ENCODE assay signal across 16 cellular contexts in genomic region chr17:50166518-50167181, GRCh38. TPM values are rescaled to one million over a fixed set of nuclear protein-coding genes. Genes with fewer than 3 reads are reported as not detected.
DNase-seq lines count a peak whose midpoint lies in the region; ATAC-seq, FAIRE-seq and TF ChIP-seq lines count a peak whose summit lies in the region.
"Had no signal": no experiment of that assay in that cellular context is flagged by ENCODE, and none has a peak within 500 bp of the region (broad histone marks: within the 10 kb centered on the region; RNA-seq: fewer than 3 reads in every experiment).

No MANE protein-coding gene starts in this region.

- no peak overlapping the region for H2BK120ac ChIP-seq in H1 (replicated peaks; ENCODE audit: low read depth, low read length)

- H3K18ac ChIP-seq in H1 (ENCODE audit: extremely low read depth, low read length), result no peak overlapping the region

- no peak overlapping the region for H3K27ac ChIP-seq in HCT116 (ENCODE audit: low read depth, low read length)
- H3K27ac ChIP-seq in H1 (ENCODE audit: low read depth, low read length), result no peak overlapping the region; the same call in 1 of the 2 replicates
- H3K27ac ChIP-seq in stomach, result peak overlapping the region in 4 of 5 donors; percentile 60 to 86 (median 80)
- no peak overlapping the region for H3K27ac ChIP-seq in brain microvascular endothelial cell

- H3K4me3 Mint-ChIP-seq in nephron progenitor cell, result no peak overlapping the region
- H3K4me3 Mint-ChIP-seq in T-cell, result no peak overlapping the region
- H3K4me3 Mint-ChIP-seq: activated CD8-positive, alpha-beta T cell treated with anti-CD3 and anti-CD28 coated beads, Interleukin-2, amount 10 ng/mL, durations not matched to agents 7 days and 5 days; CD8-positive, alpha-beta T cell; IgD-negative memory B cell; T-helper 1 cell treated with Interleukin-12 subunit alpha and Interleukin-12 subunit beta and Interleukin-4 antibody, amounts not matched to agents 30 μg/mL and 1 μg/mL, for 36 hours had no signal

- H3K4me2 ChIP-seq in HCT116 (ENCODE audit: low read length) (0 out of 2 replicates have a peak overlapping the region, but pooled peaks have one; percentile 4), H1 (ENCODE audit: insufficient read depth in 1 of 2, low read depth in 2 of 2, low read length in 2 of 2) (no peak overlapping the region)

- H2AFZ ChIP-seq in HCT116 (ENCODE audit: low read depth, low read length, poor library complexity, severe bottlenecking) (no peak overlapping the region), H1 (ENCODE audit: low read length) (no peak overlapping the region)

- peak overlapping the region; percentile 89 for H3K56ac ChIP-seq in H1 (replicated peaks; ENCODE audit: insufficient read length, low read depth, low read length)

- H3K27me3 Mint-ChIP-seq in nephron progenitor cell (ENCODE audit: low read depth, poor library complexity) (peaks cover 8% of the 10 kb centered on the region), T-cell (no peaks in the 10 kb centered on the region)
- H3K27me3 Mint-ChIP-seq: IgD-negative memory B cell had no signal

- RAD21 ChIA-PET in HCT116 (lab: Charles Lee; ENCODE audit: low non-redundant PET in 1 of 2, low total read pairs in 2 of 2, uncharacterized antibody in 2 of 2, unreplicated experiment in 2 of 2), result no interaction called here

- H3K27ac Mint-ChIP-seq in nephron progenitor cell (peak overlapping the region; percentile 72), T-cell (no peak overlapping the region)
- H3K27ac Mint-ChIP-seq: activated CD8-positive, alpha-beta T cell treated with anti-CD3 and anti-CD28 coated beads, Interleukin-2, amount 10 ng/mL, durations not matched to agents 7 days and 5 days; CD8-positive, alpha-beta T cell; IgD-negative memory B cell; T-helper 1 cell treated with Interleukin-12 subunit alpha and Interleukin-12 subunit beta and Interleukin-4 antibody, amounts not matched to agents 30 μg/mL and 1 μg/mL, for 36 hours had no signal

- TF ChIP-seq POLR2A in HCT116 (IDR thresholded peaks at IDR 0.05; ENCODE audit: borderline replicate concordance, extremely low read depth, insufficient read depth, insufficient read length), result no peak
- TF ChIP-seq POLR2A in H1 (IDR thresholded peaks at IDR 0.05; ENCODE audit: control extremely low read depth in 1 of 2, low read depth in 2 of 2, low read length in 2 of 2), result no peak
- no peak for TF ChIP-seq POLR2A in stomach (IDR thresholded peaks at IDR 0.05)

- no peak for FAIRE-seq in H1 (lab: Jason Lieb, UNC)
- FAIRE-seq: small intestine had no signal

- peaks cover 6% of the 10 kb centered on the region for H3K23me2 ChIP-seq in H1 (ENCODE audit: low read depth, low read length)

- H3K9ac ChIP-seq in HCT116 (ENCODE audit: low read length) (no peak overlapping the region), H1 (replicated peaks in 1 of 4; ENCODE audit: extremely low read depth in 1 of 4, low read depth in 3 of 4, low read length in 3 of 4) (no peak overlapping the region)

- H3K36me3 Mint-ChIP-seq in nephron progenitor cell (ENCODE audit: low read depth) (no peaks in the 10 kb centered on the region), T-cell (no peaks in the 10 kb centered on the region)
- H3K36me3 Mint-ChIP-seq: CD8-positive, alpha-beta T cell; IgD-negative memory B cell had no signal

- no peaks in the 10 kb centered on the region for H3K9me2 ChIP-seq in HCT116 (ENCODE audit: insufficient read depth)

- no peaks in the 10 kb centered on the region for H3K27me3 ChIP-seq in HCT116 (ENCODE audit: insufficient read depth, low read length)
- peaks cover 0 to 6% (median 0%) of the 10 kb centered on the region in 4 experiments; a peak in 2 of 7 replicates for H3K27me3 ChIP-seq in H1 (replicated peaks in 1 of 4; ENCODE audit: control insufficient read depth in 3 of 4, extremely low read depth in 1 of 4, insufficient read depth in 3 of 4, low read length in 3 of 4)
- no peaks in the 10 kb centered on the region for H3K27me3 ChIP-seq in stomach
- no peaks in the 10 kb centered on the region for H3K27me3 ChIP-seq in brain microvascular endothelial cell (replicated peaks)

- no peak overlapping the region for H3K4ac ChIP-seq in H1 (replicated peaks; ENCODE audit: insufficient read length, low read depth, low read length)

- H3K4me3 ChIP-seq in HCT116 (replicated peaks in 1 of 2; ENCODE audit: low read depth in 1 of 2, low read length in 2 of 2) (no peak overlapping the region), H1 (ENCODE audit: extremely low read depth in 1 of 4, insufficient read depth in 2 of 4, low read depth in 3 of 4, low read length in 4 of 4) (no peak overlapping the region), stomach (peak overlapping the region in 3 of 4 donors; percentile 27 to 35 (median 35)), brain microvascular endothelial cell (ENCODE audit: low read depth, low read length) (no peak overlapping the region)

- H3K9me3 Mint-ChIP-seq in nephron progenitor cell (no peaks in the 10 kb centered on the region), T-cell (no peaks in the 10 kb centered on the region)
- H3K9me3 Mint-ChIP-seq: CD8-positive, alpha-beta T cell; IgD-negative memory B cell had no signal

- no peak overlapping the region for H3K14ac ChIP-seq in H1 (ENCODE audit: insufficient read length)

- H4K91ac ChIP-seq in H1 (replicated peaks; ENCODE audit: insufficient read length, low read length), result peak overlapping the region; percentile 34

- H3K36me3 ChIP-seq in HCT116 (ENCODE audit: control insufficient read depth in 1 of 2, insufficient read depth in 2 of 2, low read length in 2 of 2), result no peaks in the 10 kb centered on the region
- no peaks in the 10 kb centered on the region for H3K36me3 ChIP-seq in H1 (ENCODE audit: control insufficient read depth in 2 of 4, insufficient read depth in 4 of 4, low read length in 3 of 4)
- H3K36me3 ChIP-seq in stomach, result no peaks in the 10 kb centered on the region
- no peaks in the 10 kb centered on the region for H3K36me3 ChIP-seq in brain microvascular endothelial cell (replicated peaks)

- H3K4me1 Mint-ChIP-seq in nephron progenitor cell (peaks cover 50% of the 10 kb centered on the region), T-cell (peaks cover 23 to 31% (median 29%) of the 10 kb centered on the region in 3 donors)

- H3K4me1 ChIP-seq in HCT116 (ENCODE audit: control insufficient read depth in 1 of 2, insufficient read depth in 2 of 2, low read length in 2 of 2), result peaks cover 16 to 51% of the 10 kb centered on the region in 2 experiments
- H3K4me1 ChIP-seq in H1 (replicated peaks in 1 of 4; ENCODE audit: control insufficient read depth in 3 of 4, insufficient read depth in 4 of 4, low read length in 3 of 4), result peaks cover 0 to 14% (median 10%) of the 10 kb centered on the region in 4 experiments; a peak in 5 of 7 replicates
- H3K4me1 ChIP-seq in stomach, result peaks cover 9 to 56% (median 31%) of the 10 kb centered on the region in 4 donors

- BruUV-seq in HCT116 (replicated peaks; lab: Mats Ljungman, UMichigan), result no TSS peak

- in situ Hi-C loops in brain microvascular endothelial cell (cut with HindIII; ENCODE audit: low pct_ligation_motif_present, low sequenced_read_pairs), result no loop called here

- no peak overlapping the region for H4K5ac ChIP-seq in H1 (ENCODE audit: insufficient read length, low read depth, low read length)

- H2BK15ac ChIP-seq in H1 (ENCODE audit: low read length), result no peak overlapping the region

- POLR2A ChIA-PET in HCT116 (lab: Charles Lee) (interaction anchor here (1.1 kb wide), 1 partner anchor 15 kb away, joined by 9 read pairs; no protein-coding TSS in a partner anchor), H1 (lab: Charles Lee; ENCODE audit: partially characterized antibody) (interaction anchor here (1.1 kb wide), 1 partner anchor 137 kb away, joined by 4 read pairs; no protein-coding TSS in a partner anchor), T-cell (lab: Charles Lee) (interaction anchor here in 1 of 2 donors (0.7 kb wide), 1 partner anchor 33 kb away, joined by 3 read pairs; no protein-coding TSS in a partner anchor)

- no peaks in the 10 kb centered on the region for H4K20me1 ChIP-seq in HCT116 (ENCODE audit: insufficient read depth)
- no peaks in the 10 kb centered on the region for H4K20me1 ChIP-seq in H1 (replicated peaks in 1 of 2; ENCODE audit: control insufficient read depth in 1 of 2, insufficient read depth in 2 of 2, low read length in 2 of 2)

- ATAC-seq in HCT116 (no peak), T-cell (replicated peaks in 1 of 4) (no peak), GM19351 (IDR thresholded peaks at IDR 0.05; ENCODE audit: unreplicated experiment) (no peak)
- ATAC-seq: activated CD8-positive, alpha-beta T cell treated with anti-CD3 and anti-CD28 coated beads, Interleukin-2, amount 10 ng/mL, durations not matched to agents 7 days and 5 days; CD8-positive, alpha-beta T cell; esophagus mucosa had no signal

- no peaks in the 10 kb centered on the region for H3K79me1 ChIP-seq in H1 (ENCODE audit: low read depth, low read length)

- WGBS in H1 (ENCODE audit: extremely low coverage in 1 of 2, insufficient coverage in 1 of 2, insufficient read length in 1 of 2, insufficient replicate concordance in 2 of 2, low coverage in 1 of 2, low lambda C conversion rate in 2 of 2, missing lambda C conversion rate in 1 of 2), 2 experiments, result 77% methylated on average over 5 of the region's 7 CpGs; no CpG with 5 or more reads in 1 of the 2 experiments
- 40 to 75% (median 67%) methylated on average over 4 to 7 of the region's 7 CpGs for WGBS in stomach, 5 donors

- H3K79me2 ChIP-seq in HCT116 (ENCODE audit: insufficient read depth, low read length), result no peaks in the 10 kb centered on the region
- no peaks in the 10 kb centered on the region for H3K79me2 ChIP-seq in H1 (ENCODE audit: control insufficient read depth in 1 of 2, insufficient read depth in 2 of 2, low read length in 2 of 2)

- H2BK12ac ChIP-seq in H1 (ENCODE audit: low read depth, low read length), result no peak overlapping the region

- no peak overlapping the region for H3K23ac ChIP-seq in H1 (ENCODE audit: insufficient read length)

- CTCF ChIA-PET in HCT116 (lab: Charles Lee), result interaction anchor here (1.5 to 2.5 kb wide), 5 partner anchors 10 to 72 kb away, joined by 4 to 9 read pairs (median 6); partner anchors contain the start of gene PDK2
- CTCF ChIA-PET in H1 (lab: Charles Lee; ENCODE audit: partially characterized antibody), result interaction anchor here (0.6 to 17.0 kb wide), 18 partner anchors 10 to 1405 kb away, joined by 3 to 299 read pairs (median 6); partner anchors contain the start of gene COL1A1
- CTCF ChIA-PET in T-cell (lab: Charles Lee), result interaction anchor here in 1 of 2 donors (1.5 kb wide), 1 partner anchor 26 kb away, joined by 3 read pairs; no protein-coding TSS in a partner anchor

- DNase-seq in HCT116 (ENCODE audit: low read depth, low spot score) (no peak), H1 (ENCODE audit: low read depth in 1 of 2, low spot score in 2 of 2) (no peak), nephron progenitor cell (no peak), stomach (no peak), brain microvascular endothelial cell (no peak), T-cell (no peak), SKM-1 treated with dmso at 0.1 percent for 144 hours (lab: John Stamatoyannopoulos, UW; ENCODE audit: unreplicated experiment) (no peak)
- DNase-seq: activated CD8-positive, alpha-beta T cell treated with anti-CD3 and anti-CD28 coated beads, Interleukin-2, amount 10 ng/mL, durations not matched to agents 7 days and 5 days; CD8-positive, alpha-beta T cell; DMS79 treated with DMSO at 0.1 percent for 48 hours; NCI-H187 treated with DMSO at 0.1 percent for 48 hours; small intestine had no signal

- intact Hi-C loops in HCT116 (cut with micrococcal nuclease) (no loop called here), stomach (cut with DNase I; ENCODE audit: low total_unique reads) (no loop called here)

- H2AK5ac ChIP-seq in H1 (ENCODE audit: low read depth, low read length), result no peak overlapping the region

- H2BK20ac ChIP-seq in H1 (ENCODE audit: low read length), result no peak overlapping the region

- TF ChIP-seq RAD21 in HCT116 (IDR thresholded peaks at IDR 0.05; ENCODE audit: low read depth) (no peak), H1 (IDR thresholded peaks at IDR 0.05 in 1 of 2, conservative IDR thresholded peaks at IDR 0.05 in 1 of 2; ENCODE audit: low read depth in 2 of 2, low read length in 2 of 2) (no peak)

- H3K9me3 ChIP-seq in HCT116 (ENCODE audit: control insufficient read depth in 1 of 2, insufficient read depth in 1 of 2, low read depth in 1 of 2, low read length in 2 of 2) (no peaks in the 10 kb centered on the region), H1 (ENCODE audit: insufficient read depth in 2 of 2, low read depth in 1 of 2, low read length in 1 of 2) (no peaks in the 10 kb centered on the region), stomach (no peaks in the 10 kb centered on the region)

- TF ChIP-seq CTCF in HCT116 (IDR thresholded peaks at IDR 0.05 in 2 of 3, conservative IDR thresholded peaks at IDR 0.05 in 1 of 3; ENCODE audit: borderline replicate concordance in 1 of 3, insufficient read depth in 1 of 3, low read depth in 2 of 3, low read length in 2 of 3) (no peak), H1 (IDR thresholded peaks at IDR 0.05; ENCODE audit: control extremely low read depth in 1 of 3, insufficient read depth in 1 of 3, low read depth in 1 of 3, low read length in 3 of 3) (no peak), nephron progenitor cell (IDR thresholded peaks at IDR 0.05) (no peak), stomach (IDR thresholded peaks at IDR 0.05) (no peak), brain microvascular endothelial cell (IDR thresholded peaks at IDR 0.05; ENCODE audit: low read depth, low read length, missing control alignments) (no peak)

- H4K8ac ChIP-seq in H1 (ENCODE audit: extremely low read depth, insufficient read depth, low read length), result no peak overlapping the region

- no peak overlapping the region for H2BK5ac ChIP-seq in H1 (ENCODE audit: low read depth, low read length)

- TF ChIP-seq EP300 in H1 (IDR thresholded peaks at IDR 0.05; ENCODE audit: borderline replicate concordance in 1 of 2, low read depth in 2 of 2, low read length in 2 of 2) (no peak), stomach (IDR thresholded peaks at IDR 0.05) (no peak)

RNA-seq across cellular contexts. Expression of gene SGCA, which starts 0.8 kb away (rescaled TPM):
- total RNA-seq in HCT116 (2021; ENCODE audit: unreplicated experiment) (0.37 TPM), stomach (10 to 100 TPM in 3 of 5 donors, 1 to 10 TPM in 2; 5.4 to 89.3 (median 21.4) TPM), T-cell (under 1 TPM in 1 of 5 donors, not detected in 4; 0.33 TPM)
- polyA plus RNA-seq in HCT116 (2012), result 0.21 and 0.56 TPM in 2 replicates
- not detected in 2 replicates for total RNA-seq in H1 (2021; fragmentation: NEBNext Ultra II Directional; extraction: Animal tissue kit (Norgen Biotek cat#: 25700))
- polyA plus RNA-seq in H1 (2011; rRNA removed) (0.12 and 0.36 TPM in 2 replicates), stomach (10 to 100 TPM in 1 of 3 donors, 1 to 10 TPM in 2; 6.0 to 24.3 (median 8.7) TPM)
- 0.18 TPM for polyA plus RNA-seq in H1 (2011; cell fraction: cytosol; rRNA removed)
- polyA plus RNA-seq in H1 (2011; cell fraction: nucleus; rRNA removed), result 0.27 TPM
- 0.31 to 0.65 TPM in 2 of 4 replicates, not detected in the others for polyA plus RNA-seq in H1 (2012, experiment 1 of 2)
- 0.43 TPM for polyA plus RNA-seq in H1 (2012, experiment 2 of 2)
- polyA plus RNA-seq in H1 (2013, experiment 1 of 2), result 0.36 TPM
- 0.33 TPM for polyA plus RNA-seq in H1 (2013, experiment 2 of 2)
- polyA minus RNA-seq in H1 (2011; rRNA and poly(A)+ RNA removed), result not detected in 2 replicates
- not detected for polyA minus RNA-seq in H1 (2011; cell fraction: cytosol; rRNA and poly(A)+ RNA removed)
- not detected for polyA minus RNA-seq in H1 (2011; cell fraction: nucleus; rRNA and poly(A)+ RNA removed)
- total RNA-seq: activated CD8-positive, alpha-beta T cell treated with anti-CD3 and anti-CD28 coated beads, Interleukin-2, amount 10 ng/mL, durations not matched to agents 7 days and 5 days had no signal

RNA-seq across cellular contexts. Expression of gene PPP1R9B, which starts 16.2 kb away (rescaled TPM):
- total RNA-seq in HCT116 (2021; ENCODE audit: unreplicated experiment), result 112 TPM
- 65.7 and 68.5 TPM in 2 replicates for polyA plus RNA-seq in HCT116 (2012)
- 13.1 and 14.1 TPM in 2 replicates for total RNA-seq in H1 (2021; fragmentation: NEBNext Ultra II Directional; extraction: Animal tissue kit (Norgen Biotek cat#: 25700))
- polyA plus RNA-seq in H1 (2011; rRNA removed), result 5.2 and 6.1 TPM in 2 replicates
- 6.2 TPM for polyA plus RNA-seq in H1 (2011; cell fraction: cytosol; rRNA removed)
- polyA plus RNA-seq in H1 (2011; cell fraction: nucleus; rRNA removed), result 11.6 TPM
- 13.3 to 16.7 TPM (median 15.0 TPM) in 4 replicates for polyA plus RNA-seq in H1 (2012, experiment 1 of 2)
- 9.9 TPM for polyA plus RNA-seq in H1 (2012, experiment 2 of 2)
- 6.4 TPM for polyA plus RNA-seq in H1 (2013, experiment 1 of 2)
- polyA plus RNA-seq in H1 (2013, experiment 2 of 2), result 6.6 TPM
- polyA minus RNA-seq in H1 (2011; rRNA and poly(A)+ RNA removed), result 3.9 and 6.5 TPM in 2 replicates
- 7.4 TPM for polyA minus RNA-seq in H1 (2011; cell fraction: cytosol; rRNA and poly(A)+ RNA removed)
- polyA minus RNA-seq in H1 (2011; cell fraction: nucleus; rRNA and poly(A)+ RNA removed), result 6.0 TPM
- 10 to 100 TPM; 11.6 to 64.2 (median 22.5) TPM for total RNA-seq in stomach
- polyA plus RNA-seq in stomach, result 10 to 100 TPM; 13.1 to 28.8 (median 14.2) TPM
- total RNA-seq in T-cell, result 10 to 100 TPM; 69.5 to 95.9 (median 91.3) TPM

RNA-seq across cellular contexts. Expression of gene COL1A1, which starts 34.8 kb away (rescaled TPM):
- total RNA-seq in HCT116 (2021; ENCODE audit: unreplicated experiment) (33.6 TPM), stomach (1,000 to 10,000 TPM in 1 of 5 donors, 100 to 1,000 TPM in 3, 10 to 100 TPM in 1; 87.0 to 1,931 (median 219) TPM), T-cell (10 to 100 TPM in 2 of 5 donors, 1 to 10 TPM in 3; 4.1 to 21.0 (median 6.6) TPM)
- 22.1 and 42.6 TPM in 2 replicates for polyA plus RNA-seq in HCT116 (2012)
- 80.4 and 88.1 TPM in 2 replicates for total RNA-seq in H1 (2021; fragmentation: NEBNext Ultra II Directional; extraction: Animal tissue kit (Norgen Biotek cat#: 25700))
- polyA plus RNA-seq in H1 (2011; rRNA removed) (14.1 and 27.3 TPM in 2 replicates), stomach (10 to 100 TPM; 17.9 to 60.0 (median 24.9) TPM)
- 9.3 TPM for polyA plus RNA-seq in H1 (2011; cell fraction: cytosol; rRNA removed)
- 112 TPM for polyA plus RNA-seq in H1 (2011; cell fraction: nucleus; rRNA removed)
- 59.0 to 109 TPM (median 93.2 TPM) in 4 replicates for polyA plus RNA-seq in H1 (2012, experiment 1 of 2)
- 56.3 TPM for polyA plus RNA-seq in H1 (2012, experiment 2 of 2)
- polyA plus RNA-seq in H1 (2013, experiment 1 of 2), result 109 TPM
- polyA plus RNA-seq in H1 (2013, experiment 2 of 2), result 85.3 TPM
- polyA minus RNA-seq in H1 (2011; rRNA and poly(A)+ RNA removed), result 50.2 and 51.4 TPM in 2 replicates
- 33.6 TPM for polyA minus RNA-seq in H1 (2011; cell fraction: cytosol; rRNA and poly(A)+ RNA removed)
- 122 TPM for polyA minus RNA-seq in H1 (2011; cell fraction: nucleus; rRNA and poly(A)+ RNA removed)

RNA-seq across cellular contexts. Expression of gene SAMD14, which starts 36.7 kb away (rescaled TPM):
- 1.5 TPM for total RNA-seq in HCT116 (2021; ENCODE audit: unreplicated experiment)
- 0.74 and 0.79 TPM in 2 replicates for polyA plus RNA-seq in HCT116 (2012)
- total RNA-seq in H1 (2021; fragmentation: NEBNext Ultra II Directional; extraction: Animal tissue kit (Norgen Biotek cat#: 25700)), result 5.8 and 5.9 TPM in 2 replicates
- 5.2 and 5.7 TPM in 2 replicates for polyA plus RNA-seq in H1 (2011; rRNA removed)
- polyA plus RNA-seq in H1 (2011; cell fraction: cytosol; rRNA removed), result 3.9 TPM
- 12.4 TPM for polyA plus RNA-seq in H1 (2011; cell fraction: nucleus; rRNA removed)
- polyA plus RNA-seq in H1 (2012, experiment 1 of 2), result 6.3 to 11.5 TPM (median 8.1 TPM) in 4 replicates
- 3.9 TPM for polyA plus RNA-seq in H1 (2012, experiment 2 of 2)
- polyA plus RNA-seq in H1 (2013, experiment 1 of 2), result 3.4 TPM
- 3.4 TPM for polyA plus RNA-seq in H1 (2013, experiment 2 of 2)
- polyA minus RNA-seq in H1 (2011; rRNA and poly(A)+ RNA removed), result 2.6 and 3.1 TPM in 2 replicates
- polyA minus RNA-seq in H1 (2011; cell fraction: cytosol; rRNA and poly(A)+ RNA removed), result 2.9 TPM
- 4.2 TPM for polyA minus RNA-seq in H1 (2011; cell fraction: nucleus; rRNA and poly(A)+ RNA removed)
- total RNA-seq in stomach, result 10 to 100 TPM in 1 of 5 donors, 1 to 10 TPM in 2, not detected in 2; 1.5 to 87.0 (median 1.9) TPM
- 1 to 10 TPM; 1.3 to 2.3 (median 1.6) TPM for polyA plus RNA-seq in stomach
- total RNA-seq in T-cell, result under 1 TPM; 0.23 to 0.70 (median 0.35) TPM

Comparison
In these comparisons a context has a peak if more than half of its experiments do, and no peak if none do; other contexts are left out.
1. H3K27ac ChIP-seq: peak in stomach (4 of 5); none in HCT116 (single experiment), H1 (single experiment) and brain microvascular endothelial cell (single experiment).
2. H3K4me3 ChIP-seq: peak in stomach (3 of 4); none in HCT116 (0 of 2), H1 (0 of 4) and brain microvascular endothelial cell (single experiment).